8 cellular contexts compared by ENCODE assay signal in the genomic region with DNA sequence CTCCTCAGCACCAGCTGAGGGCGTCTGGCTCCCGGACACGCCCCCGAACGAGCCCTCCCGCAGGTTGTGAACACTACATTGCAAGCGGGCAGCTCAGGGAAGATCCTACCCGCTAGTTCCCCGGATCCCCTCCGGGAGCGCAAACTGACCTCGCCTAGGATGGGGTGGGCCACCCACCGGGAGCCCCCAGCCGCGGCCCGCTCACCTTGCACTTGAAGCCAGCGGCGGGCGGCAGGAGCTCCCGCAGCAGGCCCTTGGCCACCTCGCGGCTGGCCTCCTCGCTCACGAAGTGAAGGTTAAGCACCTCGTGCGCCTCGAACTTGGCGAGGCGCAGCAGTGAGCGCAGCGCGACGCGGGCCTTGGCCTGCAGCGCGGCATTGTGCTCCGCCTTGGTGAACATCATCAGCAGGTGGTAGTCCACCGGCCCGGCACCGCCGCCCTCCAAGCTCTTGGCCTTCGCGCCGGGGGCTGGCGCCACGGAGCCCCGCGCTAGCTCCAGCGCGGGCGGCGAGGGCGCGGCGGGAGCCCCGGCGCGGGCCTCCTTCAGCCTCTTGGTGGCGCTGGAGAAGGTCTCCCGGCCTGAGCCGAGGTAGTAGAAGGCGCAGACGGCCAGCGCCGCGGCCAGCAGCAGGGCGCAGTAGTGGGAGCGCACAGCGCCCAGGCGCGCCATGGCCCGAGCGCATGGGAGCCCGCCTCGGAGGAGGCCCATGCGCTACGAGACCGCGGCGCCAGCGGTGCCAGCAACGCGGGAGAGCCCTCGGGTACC. TPM values are rescaled to one million over a fixed set of nuclear protein-coding genes. Genes with fewer than 3 reads are reported as not detected.
DNase-seq lines count a peak whose midpoint lies in the region; ATAC-seq and TF ChIP-seq lines count a peak whose summit lies in the region.

No MANE protein-coding gene starts in this region.

- H3K4me1 Mint-ChIP-seq in activated naive CD8-positive, alpha-beta T cell (ENCODE audit: low read depth) = peaks cover 25% of the 10 kb centered on the region

- H3K36me3 Mint-ChIP-seq in activated naive CD8-positive, alpha-beta T cell = peaks cover 4% of the 10 kb centered on the region

- H3K27ac Mint-ChIP-seq in activated naive CD8-positive, alpha-beta T cell = peak overlapping the region; percentile 81

- DNase-seq in G401 (ENCODE audit: low spot score) (peak; percentile 51), OCI-M1 (lab: John Stamatoyannopoulos, UW) (peak; percentile 85), left cardiac atrium (no peak), prostate gland (ENCODE audit: low spot score) (peak; percentile 55)
- no peak for DNase-seq in effector CD4-positive, alpha-beta T cell

- in situ Hi-C loops in G401 (cut with HindIII; ENCODE audit: low sequenced_read_pairs) = no loop called here

- H3K9ac ChIP-seq in HUES6 (ENCODE audit: low read length) = peak overlapping the region; percentile 90

- no peaks in the 10 kb centered on the region for H3K27me3 ChIP-seq in HUES6 (ENCODE audit: control insufficient read depth, insufficient read depth, low read length)
- H3K27me3 ChIP-seq in prostate gland (replicated peaks; ENCODE audit: insufficient read depth) = no peaks in the 10 kb centered on the region

- TF ChIP-seq CTCF in prostate gland (IDR thresholded peaks at IDR 0.05) = peak; percentile 31 to 81 (median 61)

- H3K4me1 ChIP-seq in HUES6 (ENCODE audit: control insufficient read depth, insufficient read depth, low read length) (peaks cover 21% of the 10 kb centered on the region), prostate gland (replicated peaks) (peaks cover 6% of the 10 kb centered on the region)

- peak; percentile 13 for TF ChIP-seq POLR2A in prostate gland (IDR thresholded peaks at IDR 0.05)

- H3K36me3 ChIP-seq in HUES6 (ENCODE audit: control insufficient read depth, insufficient read depth, low read length) (peaks cover 18% of the 10 kb centered on the region), prostate gland (no peaks in the 10 kb centered on the region)

- no peaks in the 10 kb centered on the region for H3K9me3 Mint-ChIP-seq in activated naive CD8-positive, alpha-beta T cell (ENCODE audit: low read depth)

- no peaks in the 10 kb centered on the region for H3K27me3 Mint-ChIP-seq in activated naive CD8-positive, alpha-beta T cell

- H3K9me3 ChIP-seq in HUES6 (ENCODE audit: control insufficient read depth, insufficient read depth, low read depth, low read length) = no peaks in the 10 kb centered on the region
- H3K9me3 ChIP-seq in prostate gland = no peaks in the 10 kb centered on the region

- H3K27ac ChIP-seq in HUES6 (ENCODE audit: low read depth, low read length) = peak overlapping the region; percentile 75
- H3K27ac ChIP-seq in prostate gland = peak overlapping the region; percentile 72 to 79

- H3K4me3 Mint-ChIP-seq in activated naive CD8-positive, alpha-beta T cell = peak overlapping the region; percentile 89

- intact Hi-C loops in left cardiac atrium (cut with DNase I) (loop anchor here in 1 of 2 donors (10.0 kb wide), 1 partner anchor 254 kb away; no protein-coding TSS in a partner anchor), prostate gland (cut with DNase I) (loop anchor here (5.0 kb wide), 1 partner anchor 172 kb away; the partner anchor contains the start of gene ACAP2)

- ATAC-seq in GM21529 (IDR thresholded peaks at IDR 0.05; ENCODE audit: unreplicated experiment) (peak; percentile 62), left cardiac atrium (peak; percentile 81 to 82)

- H3K4me3 ChIP-seq in HUES6 (ENCODE audit: low read depth, low read length) (peak overlapping the region; percentile 77), prostate gland (peak overlapping the region; percentile 89 to 93)

- WGBS in prostate gland = under 1% methylated on average over 77 of the region's 84 CpGs

RNA-seq across cellular contexts. Expression of gene XXYLT1, which starts 0.4 kb away (rescaled TPM):
- 60.7 and 80.3 TPM in 2 replicates for total RNA-seq in G401 (2014; rRNA removed; shearing (Covaris generic))
- total RNA-seq in left cardiac atrium (1 to 10 TPM; 4.2 to 8.8 TPM), prostate gland (10 to 100 TPM; 14.9 to 22.7 TPM)

Comparison
In these comparisons a context has a peak if more than half of its experiments do, and no peak if none do; other contexts are left out.
1. DNase-seq: peak in G401 (single experiment), OCI-M1 (single experiment) and prostate gland (single experiment); none in left cardiac atrium (single experiment) and effector CD4-positive, alpha-beta T cell (single experiment).